8 cellular contexts compared by ENCODE assay signal in the genomic region with DNA sequence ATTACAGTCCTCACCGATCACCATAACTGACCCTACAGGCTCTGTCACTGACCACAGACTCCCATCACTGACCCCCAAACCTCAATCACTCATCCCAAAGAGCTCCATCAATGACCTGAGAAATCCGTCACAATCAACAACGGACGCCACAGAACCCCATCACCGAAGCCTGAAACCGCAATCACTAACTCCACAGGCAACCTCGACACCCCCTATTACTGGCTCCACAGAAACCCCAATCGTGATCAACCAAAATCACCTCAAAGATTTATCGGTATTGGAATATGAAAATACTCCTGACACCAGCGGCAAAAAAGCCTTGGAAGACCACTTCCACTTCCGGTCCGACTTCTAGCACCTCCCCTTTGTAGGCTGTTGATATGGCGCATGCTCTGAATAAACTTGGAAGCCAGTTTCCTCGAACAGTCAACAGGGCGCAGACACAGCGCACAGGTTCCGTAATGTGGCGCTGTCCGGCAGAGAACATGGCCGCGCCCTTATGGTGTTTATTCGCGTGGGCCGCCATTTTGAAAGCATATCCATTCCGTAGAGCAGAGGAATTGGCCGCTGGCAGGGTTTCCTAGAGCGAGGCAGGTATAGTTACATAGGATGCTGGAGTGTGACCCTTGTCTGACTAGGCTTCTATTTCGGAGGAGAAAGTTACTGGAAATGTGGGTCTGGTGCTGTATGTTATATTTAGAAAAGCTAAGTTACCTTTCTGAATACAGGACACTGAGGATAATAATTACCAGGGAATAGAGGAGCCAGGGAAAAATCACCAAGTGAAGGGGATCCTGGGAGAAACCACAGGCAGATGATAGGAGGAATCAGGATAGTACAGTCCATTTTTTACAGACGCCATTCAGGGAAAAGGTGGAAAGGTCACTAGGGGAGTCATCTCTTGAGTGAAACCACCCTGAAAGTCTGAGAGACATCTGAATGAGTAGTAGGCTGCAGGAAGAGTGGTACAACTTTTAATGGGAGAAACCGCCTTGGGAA. TPM values are rescaled to one million over a fixed set of nuclear protein-coding genes. Genes with fewer than 3 reads are reported as not detected.
A peak's percentile ranks its signal among the peaks of the same experiment; 100 is the strongest.
DNase-seq lines count a peak whose midpoint lies in the region; TF ChIP-seq lines count a peak whose summit lies in the region.

A gene (minus strand): TSS at position 328 of the 999 bp plus-strand sequence. CDS start 2,785 bp downstream, outside the sequence.

- no peak for TF ChIP-seq CTCF in LNCaP clone FGC (IDR thresholded peaks at IDR 0.05; ENCODE audit: control insufficient read depth, extremely low read depth, insufficient read depth)
- peak; percentile 23 for TF ChIP-seq CTCF in fibroblast of villous mesenchyme (IDR thresholded peaks at IDR 0.05; ENCODE audit: insufficient read depth, low read depth, low read length)
- TF ChIP-seq CTCF in nephron (IDR thresholded peaks at IDR 0.05; ENCODE audit: unreplicated experiment in 3 of 3) = peak in 2 of 3 experiments; percentile 12

- H3K4me1 Mint-ChIP-seq in nephron = no peaks in the 10 kb centered on the region

- H3K27ac Mint-ChIP-seq in nephron = no peak within 1 kb of the TSS

- DNase-seq in ELF-1 (ENCODE audit: low read depth, low spot score) (peak; percentile 98), GOT3 (lab: John Stamatoyannopoulos, UW) (peak; percentile 47), LNCaP clone FGC (ENCODE audit: low read depth) (peak; percentile 95), RPMI7951 (ENCODE audit: low read depth) (peak; percentile 97), activated gamma-delta T cell (lab: John Stamatoyannopoulos, UW) (peak; percentile 55), fibroblast of villous mesenchyme (ENCODE audit: low read depth) (peak; percentile 97)
- DNase-seq in stimulated activated naive CD4-positive, alpha-beta T cell treated with Interleukin-2 at 50 U/mL for 16 hours (lab: John Stamatoyannopoulos, UW) = peak; percentile 91

- H3K4me3 ChIP-seq in LNCaP clone FGC (ENCODE audit: low read depth, low read length) (peak within 1 kb of the TSS; percentile 95), fibroblast of villous mesenchyme (ENCODE audit: low read depth, low read length) (peak within 1 kb of the TSS; percentile 98)

- H3K36me3 Mint-ChIP-seq in nephron (ENCODE audit: low read depth) = peaks cover 36% of the 10 kb centered on the region

- H3K9me3 Mint-ChIP-seq in nephron = peaks cover 47% of the 10 kb centered on the region

- H3K27me3 Mint-ChIP-seq in nephron (ENCODE audit: low read depth) = no peaks in the 10 kb centered on the region

- H3K4me3 Mint-ChIP-seq in nephron = peak within 1 kb of the TSS in 1 of 3 experiments; percentile 39

RNA-seq across cellular contexts. Expression of the gene that starts here (rescaled TPM):
- 23.4 and 27.8 TPM in 2 replicates for total RNA-seq in RPMI7951 (2014; rRNA removed; shearing (Covaris generic))
- 7.8 and 10.0 TPM in 2 replicates for total RNA-seq in fibroblast of villous mesenchyme

Comparison
In these comparisons a context has a peak if more than half of its experiments do, and no peak if none do; other contexts are left out.
1. Peak in every context shown above with its lines: DNase-seq and H3K4me3 ChIP-seq.
2. DNase-seq: peak in every context shown above with its lines; median percentile 98 in ELF-1; 97 in RPMI7951; 97 in fibroblast of villous mesenchyme; 95 in LNCaP clone FGC; 91 in stimulated activated naive CD4-positive, alpha-beta T cell treated with Interleukin-2 at 50 U/mL for 16 hours; 55 in activated gamma-delta T cell; 47 in GOT3.